18 cellular contexts compared by ENCODE assay signal in the genomic region with DNA sequence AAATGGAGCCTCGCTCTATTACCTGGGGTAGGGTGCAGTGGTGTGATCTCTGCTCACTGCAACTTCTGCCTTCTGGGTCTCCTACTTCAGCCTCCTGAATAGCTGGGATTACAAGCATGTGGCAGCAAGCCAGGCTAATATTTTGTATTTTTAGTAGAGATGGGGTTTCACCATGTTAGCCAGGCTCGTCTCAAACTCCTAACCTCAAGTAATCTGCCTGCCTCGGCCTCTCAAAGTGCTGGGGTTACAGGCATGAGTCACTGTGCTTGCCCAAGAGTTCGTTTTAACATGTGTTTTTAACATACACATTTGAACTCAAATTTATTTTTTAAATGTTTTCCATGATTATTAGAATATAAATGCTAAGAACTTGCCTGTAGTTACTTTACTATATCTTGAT. TPM values are rescaled to one million over a fixed set of nuclear protein-coding genes. Genes with fewer than 3 reads are reported as not detected.
A peak's percentile ranks its signal among the peaks of the same experiment; 100 is the strongest.
DNase-seq lines count a peak whose midpoint lies in the region; ATAC-seq and TF ChIP-seq lines count a peak whose summit lies in the region.
"Had no signal": no experiment of that assay in that cellular context is flagged by ENCODE, and none has a peak within 500 bp of the region (broad histone marks: within the 10 kb centered on the region; RNA-seq: fewer than 3 reads in every experiment).

No MANE protein-coding gene starts in this region.

- ATAC-seq in HG03108 (IDR thresholded peaks at IDR 0.05; ENCODE audit: unreplicated experiment) = no peak
- ATAC-seq: gastroesophageal sphincter; stimulated activated naive CD8-positive, alpha-beta T cell treated with anti-CD3 and anti-CD28 coated beads, Interleukin-15, Interleukin-2, amounts not matched to agents 100 U/mL and 50 U/mL, for 24 hours had no signal

- no peak overlapping the region for H3K4me3 Mint-ChIP-seq in osteocyte (ENCODE audit: unreplicated experiment)

- H3K27ac Mint-ChIP-seq in osteocyte (ENCODE audit: unreplicated experiment) = peak overlapping the region; percentile 34

- DNase-seq in H4 (ENCODE audit: low spot score) (peak; percentile 33), NOMO-1 treated with DMSO at 0.1 percent for 48 hours (lab: John Stamatoyannopoulos, UW; ENCODE audit: unreplicated experiment) (peak; percentile 83), cardiac fibroblast (ENCODE audit: low read depth in 2 of 2) (peak; percentile 70 to 77), osteocyte (ENCODE audit: extremely low spot score, unreplicated experiment) (no peak), cerebellar nuclear complex (lab: John Stamatoyannopoulos, UW) (no peak), AG08396 (ENCODE audit: low spot score) (no peak), NCI-H69 (lab: John Stamatoyannopoulos, UW) (no peak)
- DNase-seq: activated effector memory CD4-positive, alpha-beta T cell treated with anti-CD3 and anti-CD28 coated beads, Interleukin-2, amount 50 U/mL, for 16 hours; effector CD4-positive, alpha-beta T cell; left ventricle myocardium inferior; NCI-H2029; NCI-H510A treated with DMSO at 0.1 percent for 48 hours; Peyer's patch; stimulated activated CD4-positive, alpha-beta T cell treated with anti-CD3 and anti-CD28 coated beads, Interleukin-12 subunit alpha, Interleukin-12 subunit beta, amount 100 ng/mL, for 4 hours; stimulated activated naive CD8-positive, alpha-beta T cell treated with anti-CD3 and anti-CD28 coated beads, Interleukin-15, Interleukin-2, amounts not matched to agents 100 U/mL and 50 U/mL, for 24 hours; WERI-Rb-1 had no signal

- no peaks in the 10 kb centered on the region for H3K27me3 Mint-ChIP-seq in osteocyte (ENCODE audit: unreplicated experiment)

- peaks cover 6% of the 10 kb centered on the region for H3K4me1 Mint-ChIP-seq in osteocyte (ENCODE audit: unreplicated experiment)

- no peaks in the 10 kb centered on the region for H3K9me3 Mint-ChIP-seq in osteocyte (ENCODE audit: unreplicated experiment)

- H3K36me3 Mint-ChIP-seq in osteocyte (ENCODE audit: unreplicated experiment) = peaks cover 48% of the 10 kb centered on the region

- no peak overlapping the region for H3K4me3 ChIP-seq in cardiac fibroblast (replicated peaks in 1 of 2; ENCODE audit: low read depth in 2 of 2, low read length in 2 of 2)
- H3K4me3 ChIP-seq: gastroesophageal sphincter, left ventricle myocardium inferior, Peyer's patch had no signal

- TF ChIP-seq CTCF in cardiac fibroblast (IDR thresholded peaks at IDR 0.05; ENCODE audit: low read depth, low read length) = no peak
- no peak for TF ChIP-seq CTCF in osteocyte (IDR thresholded peaks at IDR 0.05)

RNA-seq across cellular contexts. Expression of gene MARCHF6, which starts 34.2 kb away (rescaled TPM):
- 35.3 and 44.7 TPM in 2 replicates for total RNA-seq in H4 (2014; rRNA removed; shearing (Covaris generic))
- 180 and 190 TPM in 2 replicates for total RNA-seq in osteocyte

RNA-seq across cellular contexts. Expression of gene ROPN1L, which starts 54.0 kb away (rescaled TPM):
- 1.3 and 2.5 TPM in 2 replicates for total RNA-seq in H4 (2014; rRNA removed; shearing (Covaris generic))
- total RNA-seq in osteocyte = not detected in 2 replicates

Comparison
In these comparisons a context has a peak if more than half of its experiments do, and no peak if none do; other contexts are left out.
1. DNase-seq: peak in H4 (single experiment), NOMO-1 treated with DMSO at 0.1 percent for 48 hours (single experiment) and cardiac fibroblast (2 of 2); none in osteocyte (single experiment), cerebellar nuclear complex (0 of 2), AG08396 (single experiment) and NCI-H69 (single experiment).